In genomic region chr18:58615150-58616132, GRCh38 we compare ENCODE assay signal across 8 cellular contexts. TPM values are rescaled to one million over a fixed set of nuclear protein-coding genes. Genes with fewer than 3 reads are reported as not detected.
DNase-seq lines count a peak whose midpoint lies in the region; ATAC-seq and TF ChIP-seq lines count a peak whose summit lies in the region.

No MANE protein-coding gene starts in this region.

- in situ Hi-C loops in transverse colon (cut with MboI; ENCODE audit: low pct_ligation_motif_present in 1 of 4, low pct_unique_long_range_greater_than_20kb in 1 of 4, low sequenced_read_pairs in 3 of 4): no loop called here

- intact Hi-C loops in transverse colon (cut with DNase I; ENCODE audit: low total_unique reads): no loop called here
- intact Hi-C loops in vagina (cut with DNase I): no loop called here

- no peaks in the 10 kb centered on the region for H3K27me3 ChIP-seq in foreskin keratinocyte
- no peaks in the 10 kb centered on the region for H3K27me3 ChIP-seq in transverse colon
- no peaks in the 10 kb centered on the region for H3K27me3 ChIP-seq in vagina

- H3K9me3 ChIP-seq in transverse colon (no peaks in the 10 kb centered on the region), vagina (no peaks in the 10 kb centered on the region)

- H3K4me3 ChIP-seq in transverse colon: no peak overlapping the region
- no peak overlapping the region for H3K4me3 ChIP-seq in vagina

- TF ChIP-seq EP300 in transverse colon (IDR thresholded peaks at IDR 0.05; ENCODE audit: low read depth): no peak

- DNase-seq in activated CD4-positive, CD25-positive, alpha-beta regulatory T cell treated with anti-CD3 and anti-CD28 coated beads, Interleukin-2, amount 50 U/mL, for 16 hours (ENCODE audit: low read depth, low spot score): peak; percentile 60
- peak; percentile 23 to 35 for DNase-seq in foreskin keratinocyte
- peak; percentile 21 for DNase-seq in transverse colon
- DNase-seq in NCI-H510A treated with DMSO at 0.1 percent for 48 hours (lab: John Stamatoyannopoulos, UW): no peak
- no peak for DNase-seq in NCI-H748 (lab: John Stamatoyannopoulos, UW; ENCODE audit: unreplicated experiment)
- DNase-seq in vagina (ENCODE audit: extremely low spot score in 2 of 2): no peak

- TF ChIP-seq POLR2A in transverse colon (IDR thresholded peaks at IDR 0.05): no peak
- no peak for TF ChIP-seq POLR2A in vagina (IDR thresholded peaks at IDR 0.05)

- H3K36me3 ChIP-seq in transverse colon (no peaks in the 10 kb centered on the region), vagina (no peaks in the 10 kb centered on the region)

- 66 to 77% methylated on average over 4 to 5 of the region's 5 CpGs for WGBS in transverse colon (ENCODE audit: low coverage in 1 of 2), 2 donors

- H3K4me1 ChIP-seq in foreskin keratinocyte: peaks cover 15% of the 10 kb centered on the region
- no peaks in the 10 kb centered on the region for H3K4me1 ChIP-seq in transverse colon
- H3K4me1 ChIP-seq in vagina: no peaks in the 10 kb centered on the region

- H3K27ac ChIP-seq in foreskin keratinocyte: no peak overlapping the region
- peak overlapping the region in 3 of 4 donors; percentile 27 to 54 (median 29) for H3K27ac ChIP-seq in transverse colon
- no peak overlapping the region for H3K27ac ChIP-seq in vagina

- ATAC-seq in GM18861 (IDR thresholded peaks at IDR 0.05; ENCODE audit: unreplicated experiment) (peak; percentile 78), HG02852 (IDR thresholded peaks at IDR 0.05; ENCODE audit: unreplicated experiment) (peak; percentile 94), foreskin keratinocyte (peak; percentile 27)

- TF ChIP-seq CTCF in foreskin keratinocyte (conservative IDR thresholded peaks at IDR 0.05): no peak
- TF ChIP-seq CTCF in transverse colon (IDR thresholded peaks at IDR 0.05): no peak
- no peak for TF ChIP-seq CTCF in vagina (IDR thresholded peaks at IDR 0.05)

RNA-seq across cellular contexts. Expression of gene ALPK2, which starts 13.4 kb away (rescaled TPM):
- total RNA-seq in foreskin keratinocyte: 0.07 and 0.27 TPM in 2 replicates
- polyA plus RNA-seq in foreskin keratinocyte: 0.02 TPM in 2 replicates
- 1 to 10 TPM in 1 of 4 donors, under 1 TPM in 1, not detected in 2; 0.41 to 1.1 TPM for total RNA-seq in transverse colon
- 2.2 TPM for total RNA-seq in vagina

RNA-seq across cellular contexts. Expression of gene MALT1, which starts 55.8 kb away (rescaled TPM):
- total RNA-seq in foreskin keratinocyte: 28.4 and 31.6 TPM in 2 replicates
- 11.0 and 13.0 TPM in 2 replicates for polyA plus RNA-seq in foreskin keratinocyte
- 10 to 100 TPM; 12.5 to 38.9 (median 29.5) TPM for total RNA-seq in transverse colon
- 35.8 TPM for total RNA-seq in vagina

Comparison
In these comparisons a context has a peak if more than half of its experiments do, and no peak if none do; other contexts are left out.
1. ATAC-seq: peak in every context shown above with its lines; median percentile 94 in HG02852; 78 in GM18861; 27 in foreskin keratinocyte.
2. DNase-seq: peak in activated CD4-positive, CD25-positive, alpha-beta regulatory T cell treated with anti-CD3 and anti-CD28 coated beads, Interleukin-2, amount 50 U/mL, for 16 hours (single experiment), foreskin keratinocyte (2 of 2) and transverse colon (single experiment); none in NCI-H510A treated with DMSO at 0.1 percent for 48 hours (single experiment), NCI-H748 (single experiment) and vagina (0 of 2).
3. H3K27ac ChIP-seq: peak in transverse colon (3 of 4); none in foreskin keratinocyte (single experiment) and vagina (single experiment).